In genomic region chr18:25876334-25876979, GRCh38 we compare ENCODE assay signal across 24 cellular contexts.
DNase-seq lines count a peak whose midpoint lies in the region; ATAC-seq and TF ChIP-seq lines count a peak whose summit lies in the region.
"Had no signal": no experiment of that assay in that cellular context is flagged by ENCODE, and none has a peak within 500 bp of the region (broad histone marks: within the 10 kb centered on the region; RNA-seq: fewer than 3 reads in every experiment).

No MANE protein-coding gene starts in this region.

- no peak overlapping the region for H3K27ac ChIP-seq in HEK293 (ENCODE audit: extremely low read depth, low read depth, low read length)
- H3K27ac ChIP-seq in colonic mucosa = no peak overlapping the region
- H3K27ac ChIP-seq in right lobe of liver = no peak overlapping the region
- H3K27ac ChIP-seq: dorsolateral prefrontal cortex, epithelial cell of prostate, KMS-11, lower lobe of right lung, right atrium auricular region had no signal

- H3K4me3 Mint-ChIP-seq in nephron progenitor cell = peak overlapping the region; percentile 12
- no peak overlapping the region for H3K4me3 Mint-ChIP-seq in activated naive CD8-positive, alpha-beta T cell treated with anti-CD3 and anti-CD28 coated beads for 36 hours
- H3K4me3 Mint-ChIP-seq: activated naive CD4-positive, alpha-beta T cell treated with anti-CD3 and anti-CD28 coated beads, Interleukin-2, amount 50 U/mL, for 24 hours; activated T-helper 1 cell treated with anti-CD3 and anti-CD28 coated beads, Interleukin-12 subunit alpha, Interleukin-12 subunit beta, Interleukin-2, Interleukin-4 antibody, amounts not matched to agents 30 ng/mL and 10 ng/mL and 1 ng/mL, durations not matched to agents 14 hours and 24 hours and 36 hours; CD4-positive, alpha-beta memory T cell; type B pancreatic cell had no signal

- no peaks in the 10 kb centered on the region; the same call in 1 of the 2 replicates for H3K4me1 ChIP-seq in HEK293 (ENCODE audit: control insufficient read depth, insufficient read depth, low read length)
- H3K4me1 ChIP-seq in colonic mucosa = no peaks in the 10 kb centered on the region
- H3K4me1 ChIP-seq in right lobe of liver = no peaks in the 10 kb centered on the region
- H3K4me1 ChIP-seq: lower lobe of right lung, right atrium auricular region had no signal

- H3K27ac Mint-ChIP-seq in nephron progenitor cell = peak overlapping the region; percentile 14
- H3K27ac Mint-ChIP-seq in activated naive CD8-positive, alpha-beta T cell treated with anti-CD3 and anti-CD28 coated beads for 36 hours = no peak overlapping the region
- H3K27ac Mint-ChIP-seq: activated naive CD4-positive, alpha-beta T cell treated with anti-CD3 and anti-CD28 coated beads, Interleukin-2, amount 50 U/mL, for 24 hours; activated T-helper 1 cell treated with anti-CD3 and anti-CD28 coated beads, Interleukin-12 subunit alpha, Interleukin-12 subunit beta, Interleukin-2, Interleukin-4 antibody, amounts not matched to agents 30 ng/mL and 10 ng/mL and 1 ng/mL, durations not matched to agents 14 hours and 24 hours and 36 hours; CD4-positive, alpha-beta memory T cell; type B pancreatic cell had no signal

- intact Hi-C loops in colonic mucosa (cut with DNase I) (no loop called here), right lobe of liver (cut with DNase I) (no loop called here)

- peaks cover 9% of the 10 kb centered on the region for H3K27me3 Mint-ChIP-seq in nephron progenitor cell (ENCODE audit: low read depth, poor library complexity)
- peaks cover 23% of the 10 kb centered on the region for H3K27me3 Mint-ChIP-seq in activated naive CD8-positive, alpha-beta T cell treated with anti-CD3 and anti-CD28 coated beads for 36 hours

- ATAC-seq in right lobe of liver = no peak
- no peak for ATAC-seq in GM21528 (IDR thresholded peaks at IDR 0.05; ENCODE audit: low FRiP score, unreplicated experiment)
- ATAC-seq: lower lobe of right lung had no signal

- no peak overlapping the region for H3K9ac ChIP-seq in colonic mucosa (ENCODE audit: low read depth in 2 of 2, low read length in 2 of 2)
- H3K9ac ChIP-seq: KMS-11 had no signal

- 19% methylated on average over 7 of the region's 7 CpGs for WGBS in right lobe of liver (ENCODE audit: insufficient coverage, low coverage, low lambda C conversion rate, missing lambda C conversion rate)

- H3K9me3 ChIP-seq in HEK293 (ENCODE audit: control insufficient read depth, insufficient read depth, low read depth, low read length) = no peaks in the 10 kb centered on the region
- no peaks in the 10 kb centered on the region for H3K9me3 ChIP-seq in colonic mucosa
- H3K9me3 ChIP-seq in right lobe of liver = no peaks in the 10 kb centered on the region
- H3K9me3 ChIP-seq: lower lobe of right lung, right atrium auricular region had no signal

- H3K27me3 ChIP-seq in colonic mucosa = no peaks in the 10 kb centered on the region
- peaks cover 0 to 10% of the 10 kb centered on the region in 2 donors for H3K27me3 ChIP-seq in right lobe of liver
- H3K27me3 ChIP-seq: right atrium auricular region had no signal

- POLR2A ChIA-PET in HEK293 (lab: Yijun Ruan, JAX) = no interaction called here

- H3K9me3 Mint-ChIP-seq in nephron progenitor cell = peaks cover 17% of the 10 kb centered on the region
- no peaks in the 10 kb centered on the region for H3K9me3 Mint-ChIP-seq in activated naive CD8-positive, alpha-beta T cell treated with anti-CD3 and anti-CD28 coated beads for 36 hours
- H3K9me3 Mint-ChIP-seq: activated naive CD4-positive, alpha-beta T cell treated with anti-CD3 and anti-CD28 coated beads, Interleukin-2, amount 50 U/mL, for 24 hours; activated T-helper 1 cell treated with anti-CD3 and anti-CD28 coated beads, Interleukin-12 subunit alpha, Interleukin-12 subunit beta, Interleukin-2, Interleukin-4 antibody, amounts not matched to agents 30 ng/mL and 10 ng/mL and 1 ng/mL, durations not matched to agents 14 hours and 24 hours and 36 hours had no signal

- peaks cover 39% of the 10 kb centered on the region for H3K4me1 Mint-ChIP-seq in nephron progenitor cell
- no peaks in the 10 kb centered on the region for H3K4me1 Mint-ChIP-seq in activated naive CD8-positive, alpha-beta T cell treated with anti-CD3 and anti-CD28 coated beads for 36 hours
- H3K4me1 Mint-ChIP-seq: activated naive CD4-positive, alpha-beta T cell treated with anti-CD3 and anti-CD28 coated beads, Interleukin-2, amount 50 U/mL, for 24 hours; CD4-positive, alpha-beta memory T cell had no signal

- no peaks in the 10 kb centered on the region for H3K36me3 Mint-ChIP-seq in nephron progenitor cell (ENCODE audit: low read depth)
- no peaks in the 10 kb centered on the region for H3K36me3 Mint-ChIP-seq in activated naive CD8-positive, alpha-beta T cell treated with anti-CD3 and anti-CD28 coated beads for 36 hours
- H3K36me3 Mint-ChIP-seq: activated naive CD4-positive, alpha-beta T cell treated with anti-CD3 and anti-CD28 coated beads, Interleukin-2, amount 50 U/mL, for 24 hours; CD4-positive, alpha-beta memory T cell; type B pancreatic cell had no signal

- no peak for TF ChIP-seq POLR2A in right lobe of liver (IDR thresholded peaks at IDR 0.05)

- CTCF ChIA-PET in HEK293 (lab: Yijun Ruan, JAX) = interaction anchor here (0.6 to 2.0 kb wide), 3 partner anchors 16 to 23 kb away, joined by 3 to 8 read pairs (median 3); no protein-coding TSS in a partner anchor

- DNase-seq in NCI-H510A treated with DMSO at 0.1 percent for 48 hours (lab: John Stamatoyannopoulos, UW) = peak; percentile 42
- peak; percentile 37 for DNase-seq in colonic mucosa
- no peak for DNase-seq in nephron progenitor cell
- no peak for DNase-seq in right lobe of liver
- no peak for DNase-seq in activated naive CD8-positive, alpha-beta T cell treated with anti-CD3 and anti-CD28 coated beads for 36 hours
- DNase-seq in NCI-H146 (lab: John Stamatoyannopoulos, UW) = no peak
- DNase-seq: aorta; CD4-positive, alpha-beta memory T cell; central memory CD4-positive, alpha-beta T cell; dorsolateral prefrontal cortex; hypothalamus; lower lobe of right lung; MV-4-11; NCI-H524 treated with DMSO at 0.1 percent for 48 hours; stimulated activated CD8-positive, alpha-beta memory T cell treated with anti-CD3 and anti-CD28 coated beads, Interleukin-4, amount 100 ng/mL, for 48 hours; T-helper 1 cell had no signal

- no peak for TF ChIP-seq CTCF in HEK293 (tag by site-specific recombination; IDR thresholded peaks at IDR 0.05)
- TF ChIP-seq CTCF in colonic mucosa (IDR thresholded peaks at IDR 0.05) = no peak
- no peak for TF ChIP-seq CTCF in nephron progenitor cell (IDR thresholded peaks at IDR 0.05)
- no peak for TF ChIP-seq CTCF in right lobe of liver (IDR thresholded peaks at IDR 0.05)

- H3K4me3 ChIP-seq in HEK293 (ENCODE audit: low read depth, low read length) (no peak overlapping the region), colonic mucosa (no peak overlapping the region), right lobe of liver (no peak overlapping the region)
- H3K4me3 ChIP-seq: dorsolateral prefrontal cortex, lower lobe of right lung, right atrium auricular region had no signal

- H3K36me3 ChIP-seq in HEK293 (ENCODE audit: control insufficient read depth in 2 of 2, insufficient read depth in 1 of 2, low read length in 2 of 2) (no peaks in the 10 kb centered on the region), colonic mucosa (no peaks in the 10 kb centered on the region), right lobe of liver (no peaks in the 10 kb centered on the region)
- H3K36me3 ChIP-seq: lower lobe of right lung, right atrium auricular region had no signal

TF ChIP-seq in HEK293, 187 proteins besides CTCF, POLR2A, EP300 and RAD21:
- TF ChIP-seq GLIS1 (tag by site-specific recombination; IDR thresholded peaks at IDR 0.05) (no peak), ZNF350 (tag by site-specific recombination; IDR thresholded peaks at IDR 0.05) (no peak), BCL6B (tag by site-specific recombination; IDR thresholded peaks at IDR 0.05) (0 out of 2 replicates have a peak, but pooled peaks have one; percentile 19), ZNF510 (tag by site-specific recombination; IDR thresholded peaks at IDR 0.05; ENCODE audit: insufficient replicate concordance) (no peak), KLF17 (tag by site-specific recombination; IDR thresholded peaks at IDR 0.05) (no peak), KLF1 (tag by site-specific recombination; IDR thresholded peaks at IDR 0.05) (peak; percentile 35; the same call in 1 of the 2 replicates), ZNF302 (tag by site-specific recombination; IDR thresholded peaks at IDR 0.05; ENCODE audit: low read depth) (no peak), GLIS2 (tag by site-specific recombination; IDR thresholded peaks at IDR 0.05) (no peak)
TF ChIP-seq in HEK293: peak in this region for 2.

Comparison
In these comparisons a context has a peak if more than half of its experiments do, and no peak if none do; other contexts are left out.
1. DNase-seq: peak in NCI-H510A treated with DMSO at 0.1 percent for 48 hours (single experiment) and colonic mucosa (single experiment); none in nephron progenitor cell (single experiment), right lobe of liver (0 of 3), activated naive CD8-positive, alpha-beta T cell treated with anti-CD3 and anti-CD28 coated beads for 36 hours (single experiment) and NCI-H146 (single experiment).